24 cellular contexts compared by ENCODE assay signal in genomic region chr14:46417066-46417465, GRCh38.
"Had no signal": no experiment of that assay in that cellular context is flagged by ENCODE, and none has a peak within 500 bp of the region (broad histone marks: within the 10 kb centered on the region; RNA-seq: fewer than 3 reads in every experiment).

No MANE protein-coding gene starts in this region.

- H3K36me3 Mint-ChIP-seq: stimulated activated effector memory CD8-positive, alpha-beta T cell treated with anti-CD3 and anti-CD28 coated beads, Interleukin-12 subunit alpha, Interleukin-12 subunit beta, amount 100 ng/mL, for 72 hours; stimulated activated memory B cell treated with anti-CD40 and anti-IgM and Interleukin-4, amounts not matched to agents 10 μg/mL and 1 μg/mL and 100 μg/mL, for 72 hours; stimulated activated naive B cell treated with anti-CD40 and anti-IgM and Interleukin-4, amounts not matched to agents 10 μg/mL and 1 μg/mL and 100 μg/mL, for 72 hours had no signal

- ATAC-seq: stimulated activated effector memory CD8-positive, alpha-beta T cell treated with anti-CD3 and anti-CD28 coated beads, Interleukin-12 subunit alpha, Interleukin-12 subunit beta, amount 100 ng/mL, for 72 hours; stimulated activated memory B cell treated with anti-CD40 and anti-IgM and Interleukin-4, amounts not matched to agents 10 μg/mL and 1 μg/mL and 100 μg/mL, for 72 hours; stimulated activated naive B cell treated with anti-CD40 and anti-IgM and Interleukin-4, amounts not matched to agents 10 μg/mL and 1 μg/mL and 100 μg/mL, for 72 hours; stimulated activated naive CD8-positive, alpha-beta T cell treated with anti-CD3 and anti-CD28 coated beads, Interleukin-15, amount 100 ng/mL, for 72 hours; stimulated activated naive CD8-positive, alpha-beta T cell treated with anti-CD3 and anti-CD28 coated beads, Interleukin-15, Interleukin-2, amounts not matched to agents 100 U/mL and 50 U/mL, for 24 hours; upper lobe of right lung had no signal

- DNase-seq: stimulated activated CD4-positive, alpha-beta T cell treated with anti-CD3 and anti-CD28 coated beads, Interleukin-2, amount 100 ng/mL, for 48 hours; stimulated activated CD4-positive, alpha-beta T cell treated with anti-CD3 and anti-CD28 coated beads, Interleukin-4, amount 100 ng/mL, for 1 hour; stimulated activated CD4-positive, alpha-beta T cell treated with anti-CD3 and anti-CD28 coated beads, Interleukin-4, amount 100 ng/mL, for 24 hours; stimulated activated CD4-positive, alpha-beta T cell treated with anti-CD3 and anti-CD28 coated beads, Interleukin-4, amount 100 ng/mL, for 4 hours; stimulated activated CD8-positive, alpha-beta memory T cell treated with anti-CD3 and anti-CD28 coated beads, Interleukin-4, amount 100 ng/mL, for 48 hours; stimulated activated naive B cell treated with anti-CD40 and anti-IgM and Interleukin-4, amounts not matched to agents 10 μg/mL and 1 μg/mL and 100 μg/mL, for 72 hours; stimulated activated naive CD4-positive, alpha-beta T cell; stimulated activated naive CD4-positive, alpha-beta T cell treated with Interleukin-2 at 50 U/mL for 16 hours; stimulated activated naive CD8-positive, alpha-beta T cell treated with anti-CD3 and anti-CD28 coated beads, Interleukin-15, amount 100 ng/mL, for 72 hours; stimulated activated naive CD8-positive, alpha-beta T cell treated with anti-CD3 and anti-CD28 coated beads, Interleukin-15, Interleukin-2, amounts not matched to agents 100 U/mL and 50 U/mL, for 24 hours; stomach; substantia nigra; testis; thyroid gland; tibial artery; transverse colon; trophoblast cell; upper lobe of left lung; upper lobe of right lung; uterus had no signal

- H3K4me3 Mint-ChIP-seq: stimulated activated effector memory CD8-positive, alpha-beta T cell treated with anti-CD3 and anti-CD28 coated beads, Interleukin-12 subunit alpha, Interleukin-12 subunit beta, amount 100 ng/mL, for 72 hours; stimulated activated memory B cell treated with anti-CD40 and anti-IgM and Interleukin-4, amounts not matched to agents 10 μg/mL and 1 μg/mL and 100 μg/mL, for 72 hours; stimulated activated naive B cell treated with anti-CD40 and anti-IgM and Interleukin-4, amounts not matched to agents 10 μg/mL and 1 μg/mL and 100 μg/mL, for 72 hours; stimulated activated naive CD8-positive, alpha-beta T cell treated with anti-CD3 and anti-CD28 coated beads, Interleukin-15, amount 100 ng/mL, for 72 hours; stimulated activated naive CD8-positive, alpha-beta T cell treated with anti-CD3 and anti-CD28 coated beads, Interleukin-15, Interleukin-2, amounts not matched to agents 100 ng/mL and 50 ng/mL, for 24 hours; type B pancreatic cell had no signal

- H3K4me1 Mint-ChIP-seq: stimulated activated effector memory CD8-positive, alpha-beta T cell treated with anti-CD3 and anti-CD28 coated beads, Interleukin-12 subunit alpha, Interleukin-12 subunit beta, amount 100 ng/mL, for 72 hours; stimulated activated memory B cell treated with anti-CD40 and anti-IgM and Interleukin-4, amounts not matched to agents 10 μg/mL and 1 μg/mL and 100 μg/mL, for 72 hours; stimulated activated naive B cell treated with anti-CD40 and anti-IgM and Interleukin-4, amounts not matched to agents 10 μg/mL and 1 μg/mL and 100 μg/mL, for 72 hours; stimulated activated naive CD8-positive, alpha-beta T cell treated with anti-CD3 and anti-CD28 coated beads, Interleukin-15, amount 100 ng/mL, for 72 hours had no signal

- H3K27ac Mint-ChIP-seq: stimulated activated effector memory CD8-positive, alpha-beta T cell treated with anti-CD3 and anti-CD28 coated beads, Interleukin-12 subunit alpha, Interleukin-12 subunit beta, amount 100 ng/mL, for 72 hours; stimulated activated memory B cell treated with anti-CD40 and anti-IgM and Interleukin-4, amounts not matched to agents 10 μg/mL and 1 μg/mL and 100 μg/mL, for 72 hours; stimulated activated naive B cell treated with anti-CD40 and anti-IgM and Interleukin-4, amounts not matched to agents 10 μg/mL and 1 μg/mL and 100 μg/mL, for 72 hours; stimulated activated naive CD8-positive, alpha-beta T cell treated with anti-CD3 and anti-CD28 coated beads, Interleukin-15, amount 100 ng/mL, for 72 hours; stimulated activated naive CD8-positive, alpha-beta T cell treated with anti-CD3 and anti-CD28 coated beads, Interleukin-15, Interleukin-2, amounts not matched to agents 100 ng/mL and 50 ng/mL, for 24 hours; type B pancreatic cell had no signal

- H3K27me3 Mint-ChIP-seq: stimulated activated memory B cell treated with anti-CD40 and anti-IgM and Interleukin-4, amounts not matched to agents 10 μg/mL and 1 μg/mL and 100 μg/mL, for 72 hours; stimulated activated naive B cell treated with anti-CD40 and anti-IgM and Interleukin-4, amounts not matched to agents 10 μg/mL and 1 μg/mL and 100 μg/mL, for 72 hours; stimulated activated naive CD8-positive, alpha-beta T cell treated with anti-CD3 and anti-CD28 coated beads, Interleukin-15, amount 100 ng/mL, for 72 hours; stimulated activated naive CD8-positive, alpha-beta T cell treated with anti-CD3 and anti-CD28 coated beads, Interleukin-15, Interleukin-2, amounts not matched to agents 100 ng/mL and 50 ng/mL, for 24 hours; type B pancreatic cell had no signal
